1 cellular context compared by ENCODE assay signal in the genomic region with DNA sequence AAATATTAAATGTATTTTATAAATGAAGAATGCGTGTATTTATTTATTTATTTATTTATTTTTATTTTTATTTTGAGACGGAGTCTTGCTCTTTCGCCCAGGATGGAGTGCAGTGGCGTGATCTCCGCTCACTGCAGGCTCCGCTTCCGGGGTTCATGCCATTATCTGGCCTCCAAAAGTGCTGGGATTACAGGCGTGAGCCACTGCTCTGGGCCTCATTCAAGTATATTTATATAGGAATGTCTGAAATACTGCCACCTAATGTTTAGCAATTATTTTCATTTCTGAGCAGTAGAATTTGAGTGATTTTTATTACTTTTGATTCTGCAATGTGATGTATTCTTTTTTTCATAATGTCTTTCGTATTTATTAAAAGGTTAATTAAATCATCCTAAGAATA. TPM values are rescaled to one million over a fixed set of nuclear protein-coding genes. Genes with fewer than 3 reads are reported as not detected.
"Had no signal": no experiment of that assay in that cellular context is flagged by ENCODE, and none has a peak within 500 bp of the region (broad histone marks: within the 10 kb centered on the region; RNA-seq: fewer than 3 reads in every experiment).

No MANE protein-coding gene starts in this region.

RNA-seq across cellular contexts. Expression of gene GOLGA8R, which starts 48.1 kb away (rescaled TPM):
- total RNA-seq: ascending aorta had no signal
